In the genomic region with DNA sequence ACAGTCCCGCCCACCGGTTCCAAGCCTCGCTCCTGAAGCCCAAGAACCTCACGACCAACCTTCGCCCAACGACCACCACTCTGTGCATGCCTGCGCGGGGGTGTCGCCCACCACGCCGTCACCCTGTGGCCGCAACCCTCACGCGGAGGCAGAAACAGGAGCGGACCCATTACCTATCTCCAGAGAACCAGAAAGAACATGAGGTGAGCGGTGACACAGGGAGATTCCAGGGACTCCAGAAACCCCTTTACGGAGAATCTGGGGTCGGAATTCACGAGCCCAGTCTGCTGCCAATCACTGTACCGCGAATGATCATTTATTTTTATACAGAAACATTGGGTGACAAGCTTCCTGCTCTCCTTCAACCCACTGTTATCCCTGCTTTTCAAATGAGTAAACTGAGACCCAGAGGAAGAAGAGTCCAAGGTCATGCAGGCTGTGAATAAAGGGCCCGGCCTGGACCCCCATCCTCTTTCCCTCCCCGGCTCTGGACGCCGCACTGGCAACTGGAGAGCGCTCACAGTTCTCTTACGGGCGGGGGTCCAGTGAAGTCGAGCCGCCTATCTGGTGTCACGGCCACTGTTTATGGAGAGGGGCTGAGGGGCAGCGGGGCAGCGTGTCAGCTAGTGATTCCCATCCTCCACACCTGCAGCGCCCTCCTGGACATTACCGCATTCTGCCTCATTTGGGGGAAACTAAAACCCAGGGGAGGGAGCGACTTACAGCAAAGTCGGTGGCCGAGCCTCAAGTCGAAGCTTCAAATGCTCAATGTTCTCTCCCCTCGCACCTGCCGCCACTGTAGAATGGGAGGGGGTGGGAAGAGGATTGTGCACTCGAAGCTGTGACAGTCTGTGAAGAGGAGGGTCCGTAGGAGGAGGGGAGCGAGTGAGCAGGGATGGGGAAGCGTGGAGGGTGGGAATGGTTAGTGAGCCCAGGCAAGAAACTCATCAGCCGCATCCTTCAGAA, we compare ENCODE assay signal across 9 cellular contexts. TPM values are rescaled to one million over a fixed set of nuclear protein-coding genes. Genes with fewer than 3 reads are reported as not detected.
DNase-seq lines count a peak whose midpoint lies in the region; ATAC-seq and TF ChIP-seq lines count a peak whose summit lies in the region.
"Had no signal": no experiment of that assay in that cellular context is flagged by ENCODE, and none has a peak within 500 bp of the region (broad histone marks: within the 10 kb centered on the region; RNA-seq: fewer than 3 reads in every experiment).

No MANE protein-coding gene starts in this region.

- peak overlapping the region; percentile 78 for H3K4me3 ChIP-seq in left ventricle myocardium inferior
- H3K4me3 ChIP-seq in smooth muscle cell, result peak overlapping the region; percentile 46

- no peak overlapping the region for H3K27ac Mint-ChIP-seq in T-helper 1 cell treated with Interleukin-12 subunit alpha and Interleukin-12 subunit beta and Interleukin-4 antibody, amounts not matched to agents 30 μg/mL and 1 μg/mL, for 36 hours

- ATAC-seq in foreskin keratinocyte, result no peak

- peaks cover 22% of the 10 kb centered on the region for H3K4me1 Mint-ChIP-seq in T-helper 1 cell treated with Interleukin-12 subunit alpha and Interleukin-12 subunit beta and Interleukin-4 antibody, amounts not matched to agents 30 μg/mL and 1 μg/mL, for 36 hours (ENCODE audit: low read depth)

- no peaks in the 10 kb centered on the region for H3K9me3 Mint-ChIP-seq in T-helper 1 cell treated with Interleukin-12 subunit alpha and Interleukin-12 subunit beta and Interleukin-4 antibody, amounts not matched to agents 30 μg/mL and 1 μg/mL, for 36 hours

- peaks cover 98% of the 10 kb centered on the region for H3K27me3 ChIP-seq in left ventricle myocardium inferior (ENCODE audit: low read depth)
- H3K27me3 ChIP-seq in smooth muscle cell (ENCODE audit: low read depth), result peaks cover 100% of the 10 kb centered on the region
- H3K27me3 ChIP-seq in foreskin keratinocyte, result peaks cover 99% of the 10 kb centered on the region

- no peak overlapping the region for H3K9ac ChIP-seq in smooth muscle cell (ENCODE audit: low read depth)

- H2AFZ ChIP-seq in smooth muscle cell (ENCODE audit: low read depth), result no peak overlapping the region

- H3F3A ChIP-seq in smooth muscle cell (ENCODE audit: low read depth), result no peaks in the 10 kb centered on the region

- H3K36me3 ChIP-seq in left ventricle myocardium inferior (no peaks in the 10 kb centered on the region), smooth muscle cell (ENCODE audit: low read depth) (no peaks in the 10 kb centered on the region)

- peaks cover 44% of the 10 kb centered on the region for H3K4me1 ChIP-seq in left ventricle myocardium inferior
- peaks cover 18% of the 10 kb centered on the region for H3K4me1 ChIP-seq in smooth muscle cell (ENCODE audit: low read depth)
- no peaks in the 10 kb centered on the region for H3K4me1 ChIP-seq in foreskin keratinocyte

- WGBS in smooth muscle cell (ENCODE audit: low lambda C conversion rate), result 5% methylated on average over 46 of the region's 46 CpGs

- no peaks in the 10 kb centered on the region for H3K9me3 ChIP-seq in left ventricle myocardium inferior (replicated peaks)
- no peaks in the 10 kb centered on the region for H3K9me3 ChIP-seq in smooth muscle cell (replicated peaks; ENCODE audit: low read depth)

- TF ChIP-seq CTCF in left ventricle myocardium inferior (IDR thresholded peaks at IDR 0.05; ENCODE audit: borderline replicate concordance) (no peak), smooth muscle cell (IDR thresholded peaks at IDR 0.05; ENCODE audit: borderline replicate concordance, insufficient read depth, poor library complexity, severe bottlenecking) (no peak), foreskin keratinocyte (conservative IDR thresholded peaks at IDR 0.05) (no peak)

- H3K27ac ChIP-seq in left ventricle myocardium inferior (replicated peaks) (no peak overlapping the region), smooth muscle cell (ENCODE audit: low read depth) (no peak overlapping the region), foreskin keratinocyte (no peak overlapping the region)

- DNase-seq in DMS79 treated with DMSO at 0.1 percent for 48 hours (lab: John Stamatoyannopoulos, UW) (peak; percentile 20), DMS79 (lab: John Stamatoyannopoulos, UW) (no peak), left ventricle myocardium inferior (no peak), smooth muscle cell (lab: John Stamatoyannopoulos, UW; ENCODE audit: unreplicated experiment) (no peak), hepatic stellate cell (ENCODE audit: low spot score) (no peak), foreskin keratinocyte (no peak)
- no peak for DNase-seq in stimulated activated CD8-positive, alpha-beta memory T cell treated with anti-CD3 and anti-CD28 coated beads, Interleukin-4, amount 100 ng/mL, for 48 hours

- intact Hi-C loops in left ventricle myocardium inferior (cut with micrococcal nuclease), result no loop called here

- peaks cover 38% of the 10 kb centered on the region for H3K27me3 Mint-ChIP-seq in T-helper 1 cell treated with Interleukin-12 subunit alpha and Interleukin-12 subunit beta and Interleukin-4 antibody, amounts not matched to agents 30 μg/mL and 1 μg/mL, for 36 hours (ENCODE audit: low read depth)

- H4K20me1 ChIP-seq in smooth muscle cell (ENCODE audit: low read depth), result no peaks in the 10 kb centered on the region

- H3K79me2 ChIP-seq in smooth muscle cell (ENCODE audit: low read depth), result no peaks in the 10 kb centered on the region

- H3K4me3 Mint-ChIP-seq in T-helper 1 cell treated with Interleukin-12 subunit alpha and Interleukin-12 subunit beta and Interleukin-4 antibody, amounts not matched to agents 30 μg/mL and 1 μg/mL, for 36 hours, result peak overlapping the region; percentile 79

- no peaks in the 10 kb centered on the region for H3K36me3 Mint-ChIP-seq in T-helper 1 cell treated with Interleukin-12 subunit alpha and Interleukin-12 subunit beta and Interleukin-4 antibody, amounts not matched to agents 30 μg/mL and 1 μg/mL, for 36 hours (ENCODE audit: low read depth)

- peak overlapping the region; percentile 88 for H3K4me2 ChIP-seq in smooth muscle cell

RNA-seq across cellular contexts. Expression of gene SLC30A3, which starts 0.7 kb away (rescaled TPM):
- total RNA-seq in left ventricle myocardium inferior (5.9 TPM), smooth muscle cell (not detected in 2 replicates), foreskin keratinocyte (0.07 TPM in 1 of 2 replicates, not detected in the other)
- polyA plus RNA-seq in smooth muscle cell (0.17 TPM in 1 of 2 replicates, not detected in the other), foreskin keratinocyte (0.04 TPM in 2 replicates)
- total RNA-seq: mononuclear cell had no signal

RNA-seq across cellular contexts. Expression of gene DNAJC5G, which starts 11.7 kb away (rescaled TPM):
- total RNA-seq in left ventricle myocardium inferior (1.2 TPM), smooth muscle cell (not detected in 2 replicates), foreskin keratinocyte (not detected in 2 replicates)
- polyA plus RNA-seq in smooth muscle cell (not detected in 2 replicates), foreskin keratinocyte (not detected in 2 replicates)
- total RNA-seq: mononuclear cell had no signal

RNA-seq across cellular contexts. Expression of gene TRIM54, which starts 18.7 kb away (rescaled TPM):
- total RNA-seq in left ventricle myocardium inferior (285 TPM), smooth muscle cell (0.22 TPM in 1 of 2 replicates, not detected in the other), foreskin keratinocyte (not detected in 2 replicates)
- polyA plus RNA-seq in smooth muscle cell (0.80 TPM in 1 of 2 replicates, not detected in the other), foreskin keratinocyte (not detected in 2 replicates)
- total RNA-seq: mononuclear cell had no signal

RNA-seq across cellular contexts. Expression of gene UCN, which starts 44.7 kb away (rescaled TPM):
- total RNA-seq in left ventricle myocardium inferior (1.5 TPM), smooth muscle cell (0.36 and 0.54 TPM in 2 replicates), foreskin keratinocyte (0.14 and 0.31 TPM in 2 replicates)
- polyA plus RNA-seq in smooth muscle cell (2.7 and 3.6 TPM in 2 replicates), foreskin keratinocyte (0.30 and 0.50 TPM in 2 replicates)
- total RNA-seq: mononuclear cell had no signal

RNA-seq across cellular contexts. Expression of gene CAD, which starts 46.4 kb away (rescaled TPM):
- total RNA-seq in left ventricle myocardium inferior (7.7 TPM), smooth muscle cell (20.3 and 20.4 TPM in 2 replicates), foreskin keratinocyte (50.5 and 61.3 TPM in 2 replicates)
- polyA plus RNA-seq in smooth muscle cell (32.4 and 34.3 TPM in 2 replicates), foreskin keratinocyte (47.9 and 53.6 TPM in 2 replicates)

Comparison
In these comparisons a context has a peak if more than half of its experiments do, and no peak if none do; other contexts are left out.
1. RNA of gene TRIM54, which starts 18.7 kb away (total RNA-seq): 285 TPM in left ventricle myocardium inferior (single experiment); 0.22 TPM in smooth muscle cell and not detected in foreskin keratinocyte; every median in the first group is over 100 times any median in the second.